ENCODE assay signal across 1 cellular context in the genomic region with DNA sequence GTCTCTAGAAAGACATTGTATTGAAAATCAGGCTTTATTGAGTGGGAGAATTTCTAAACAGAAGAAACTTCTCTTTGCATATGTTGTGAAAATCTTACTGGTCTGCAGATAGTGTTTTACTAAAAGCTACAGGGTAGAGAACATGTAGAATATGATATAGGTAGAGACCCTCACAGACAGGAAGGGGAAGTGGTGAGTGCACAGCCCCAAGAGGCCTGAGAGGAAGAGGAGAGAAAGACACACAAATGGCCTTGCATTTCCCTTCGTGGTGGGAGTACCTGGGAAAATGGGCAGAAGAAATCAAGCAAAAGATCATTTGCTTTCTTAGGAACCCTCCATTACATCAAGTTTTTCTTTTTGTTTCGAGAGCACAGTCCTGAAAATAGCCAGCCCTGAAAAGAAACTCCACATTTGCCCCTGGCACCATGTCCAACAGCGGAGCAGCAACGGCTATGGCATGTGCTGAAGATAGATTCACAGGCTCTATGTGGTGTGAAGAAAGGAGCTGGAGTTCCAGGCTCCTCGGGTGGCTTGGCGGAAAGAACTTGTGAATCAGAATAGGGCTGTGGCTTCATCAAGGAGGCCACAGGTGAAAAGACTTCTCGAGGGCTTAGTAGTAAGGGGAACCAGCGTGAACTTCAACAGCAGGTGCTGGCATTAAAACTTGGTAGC.
TF ChIP-seq lines count a peak whose summit lies in the region.

No MANE protein-coding gene starts in this region.

TF ChIP-seq in K562, 482 proteins besides CTCF, POLR2A, EP300 and RAD21 (continued from another document):
- TF ChIP-seq, protein P1, sequence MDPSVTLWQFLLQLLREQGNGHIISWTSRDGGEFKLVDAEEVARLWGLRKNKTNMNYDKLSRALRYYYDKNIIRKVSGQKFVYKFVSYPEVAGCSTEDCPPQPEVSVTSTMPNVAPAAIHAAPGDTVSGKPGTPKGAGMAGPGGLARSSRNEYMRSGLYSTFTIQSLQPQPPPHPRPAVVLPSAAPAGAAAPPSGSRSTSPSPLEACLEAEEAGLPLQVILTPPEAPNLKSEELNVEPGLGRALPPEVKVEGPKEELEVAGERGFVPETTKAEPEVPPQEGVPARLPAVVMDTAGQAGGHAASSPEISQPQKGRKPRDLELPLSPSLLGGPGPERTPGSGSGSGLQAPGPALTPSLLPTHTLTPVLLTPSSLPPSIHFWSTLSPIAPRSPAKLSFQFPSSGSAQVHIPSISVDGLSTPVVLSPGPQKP (CRISPR knock-in tag; IDR thresholded peaks at IDR 0.05) = no peak
